In genomic region chr17:82696259-82696658, GRCh38 we compare ENCODE assay signal across 1 cellular context.
TF ChIP-seq lines count a peak whose summit lies in the region.

No MANE protein-coding gene starts in this region.

TF ChIP-seq in WTC11, 78 proteins besides CTCF, POLR2A, EP300 and RAD21 (continued from another document):
- TF ChIP-seq ARID4B (CRISPR knock-in tag; IDR thresholded peaks at IDR 0.05; ENCODE audit: borderline replicate concordance) (no peak), SOX15 (CRISPR knock-in tag; IDR thresholded peaks at IDR 0.05) (no peak), TP53 (CRISPR knock-in tag; IDR thresholded peaks at IDR 0.05) (no peak), IRF1 (CRISPR knock-in tag; IDR thresholded peaks at IDR 0.05) (no peak), HMGXB4 (CRISPR knock-in tag; IDR thresholded peaks at IDR 0.05) (no peak), NFYB (CRISPR knock-in tag; conservative IDR thresholded peaks at IDR 0.05; ENCODE audit: low read depth) (no peak), ELF4 (CRISPR knock-in tag; IDR thresholded peaks at IDR 0.05; ENCODE audit: low read depth) (no peak), HMGA2 (CRISPR knock-in tag; IDR thresholded peaks at IDR 0.05) (no peak), CBFB (CRISPR knock-in tag; IDR thresholded peaks at IDR 0.05; ENCODE audit: low read depth) (no peak), JAZF1 (CRISPR knock-in tag; IDR thresholded peaks at IDR 0.05) (no peak), NR1H2 (CRISPR knock-in tag; IDR thresholded peaks at IDR 0.05) (no peak), AFF4 (CRISPR knock-in tag; IDR thresholded peaks at IDR 0.05; ENCODE audit: borderline replicate concordance) (no peak), ZBTB43 (CRISPR knock-in tag; IDR thresholded peaks at IDR 0.05) (no peak), ZBTB21 (CRISPR knock-in tag; IDR thresholded peaks at IDR 0.05; ENCODE audit: borderline replicate concordance) (no peak), ZNF532 (CRISPR knock-in tag; IDR thresholded peaks at IDR 0.05; ENCODE audit: borderline replicate concordance) (no peak)
TF ChIP-seq in WTC11: peak in this region for 0.
